8 cellular contexts compared by ENCODE assay signal in genomic region chr1:10398278-10398733, GRCh38. TPM values are rescaled to one million over a fixed set of nuclear protein-coding genes. Genes with fewer than 3 reads are reported as not detected.
A peak's percentile ranks its signal among the peaks of the same experiment; 100 is the strongest.
DNase-seq lines count a peak whose midpoint lies in the region; ATAC-seq and TF ChIP-seq lines count a peak whose summit lies in the region.

No MANE protein-coding gene starts in this region.

- H3K27ac Mint-ChIP-seq in activated naive CD8-positive, alpha-beta T cell treated with anti-CD3 and anti-CD28 coated beads for 36 hours = peak overlapping the region; percentile 49

- H3K27ac ChIP-seq in heart right ventricle = peak overlapping the region in 9 of 10 donors; percentile 39 to 97 (median 89)
- H3K27ac ChIP-seq in upper lobe of right lung = peak overlapping the region; percentile 71

- WGBS in heart right ventricle, 2 donors = 0 to 1% methylated on average over 34 of the region's 34 CpGs
- 1 to 4% methylated on average over 13 to 33 of the region's 34 CpGs for WGBS in lower leg skin, 2 donors

- H3K36me3 Mint-ChIP-seq in activated naive CD8-positive, alpha-beta T cell treated with anti-CD3 and anti-CD28 coated beads for 36 hours = peaks cover 16% of the 10 kb centered on the region

- H3K9me3 Mint-ChIP-seq in activated naive CD8-positive, alpha-beta T cell treated with anti-CD3 and anti-CD28 coated beads for 36 hours = peaks cover 5% of the 10 kb centered on the region

- H3K27me3 Mint-ChIP-seq in activated naive CD8-positive, alpha-beta T cell treated with anti-CD3 and anti-CD28 coated beads for 36 hours = no peaks in the 10 kb centered on the region

- H3K36me3 ChIP-seq in heart right ventricle (peaks cover 0 to 22% (median 5%) of the 10 kb centered on the region in 9 donors), upper lobe of right lung (peaks cover 7% of the 10 kb centered on the region)

- H3K4me1 ChIP-seq in heart right ventricle = peaks cover 3 to 42% (median 14%) of the 10 kb centered on the region in 9 donors
- peaks cover 16% of the 10 kb centered on the region for H3K4me1 ChIP-seq in upper lobe of right lung

- no peak for TF ChIP-seq CTCF in heart right ventricle (IDR thresholded peaks at IDR 0.05)
- TF ChIP-seq CTCF in lower leg skin (IDR thresholded peaks at IDR 0.05) = no peak
- no peak for TF ChIP-seq CTCF in upper lobe of right lung (IDR thresholded peaks at IDR 0.05)

- ATAC-seq in heart right ventricle = no peak
- no peak for ATAC-seq in upper lobe of right lung
- no peak for ATAC-seq in HG03378 (IDR thresholded peaks at IDR 0.05; ENCODE audit: unreplicated experiment)

- H3K4me3 Mint-ChIP-seq in activated naive CD8-positive, alpha-beta T cell treated with anti-CD3 and anti-CD28 coated beads for 36 hours = peak overlapping the region; percentile 86

- peak overlapping the region; percentile 39 to 99 (median 80) for H3K4me3 ChIP-seq in heart right ventricle
- H3K4me3 ChIP-seq in lower leg skin (ENCODE audit: low read depth, poor library complexity, severe bottlenecking) = peak overlapping the region; percentile 79
- peak overlapping the region; percentile 96 for H3K4me3 ChIP-seq in upper lobe of right lung

- DNase-seq in heart right ventricle (no peak), cardiac septum (ENCODE audit: low spot score) (no peak), lower leg skin (ENCODE audit: low spot score in 2 of 2) (no peak), upper lobe of right lung (no peak), inferior parietal cortex (ENCODE audit: extremely low spot score) (no peak), NCI-H187 treated with DMSO at 0.1 percent for 48 hours (lab: John Stamatoyannopoulos, UW) (no peak)
- DNase-seq in activated naive CD8-positive, alpha-beta T cell treated with anti-CD3 and anti-CD28 coated beads for 36 hours = no peak

- no peaks in the 10 kb centered on the region for H3K27me3 ChIP-seq in heart right ventricle
- H3K27me3 ChIP-seq in upper lobe of right lung = no peaks in the 10 kb centered on the region

- H3K4me1 Mint-ChIP-seq in activated naive CD8-positive, alpha-beta T cell treated with anti-CD3 and anti-CD28 coated beads for 36 hours = peaks cover 13% of the 10 kb centered on the region

- TF ChIP-seq POLR2A in lower leg skin (IDR thresholded peaks at IDR 0.05) = no peak

- intact Hi-C loops in heart right ventricle (cut with DNase I) (loop anchor here in 1 of 10 donors (2.0 kb wide), 2 partner anchors 22 to 76 kb away; partner anchors contain the start of gene PEX14), cardiac septum (cut with DNase I) (loop anchor here (2.0 kb wide), 1 partner anchor 32 kb away; the partner anchor contains the start of gene CENPS), lower leg skin (cut with DNase I; ENCODE audit: low total_unique reads) (no loop called here), upper lobe of right lung (cut with DNase I) (no loop called here)

- peaks cover 0 to 10% (median 0%) of the 10 kb centered on the region in 11 donors for H3K9me3 ChIP-seq in heart right ventricle
- no peaks in the 10 kb centered on the region for H3K9me3 ChIP-seq in upper lobe of right lung

RNA-seq across cellular contexts. Expression of gene PGD, which starts 0.6 kb away (rescaled TPM):
- 10 to 100 TPM; 28.3 to 60.9 (median 32.9) TPM for total RNA-seq in heart right ventricle
- 10 to 100 TPM; 14.3 to 28.0 TPM for polyA plus RNA-seq in heart right ventricle
- total RNA-seq in cardiac septum = 26.4 TPM
- 100 to 1,000 TPM; 135 TPM for total RNA-seq in activated naive CD8-positive, alpha-beta T cell treated with anti-CD3 and anti-CD28 coated beads for 36 hours
- total RNA-seq in lower leg skin = 10 to 100 TPM; 38.8 to 70.5 (median 53.2) TPM
- 166 TPM for total RNA-seq in upper lobe of right lung

RNA-seq across cellular contexts. Expression of gene CENPS, which starts 31.9 kb away (rescaled TPM):
- total RNA-seq in heart right ventricle = 10 to 100 TPM in 4 of 10 donors, 1 to 10 TPM in 6; 4.9 to 10.7 (median 9.4) TPM
- polyA plus RNA-seq in heart right ventricle = 1 to 10 TPM; 7.2 to 9.4 TPM
- 7.3 TPM for total RNA-seq in cardiac septum
- 10 to 100 TPM; 28.5 to 30.6 TPM for total RNA-seq in activated naive CD8-positive, alpha-beta T cell treated with anti-CD3 and anti-CD28 coated beads for 36 hours
- 1 to 10 TPM in 2 of 4 donors, under 1 TPM in 2; 0.42 to 1.8 (median 0.97) TPM for total RNA-seq in lower leg skin
- 10.2 TPM for total RNA-seq in upper lobe of right lung

RNA-seq across cellular contexts. Expression of gene CORT, which starts 51.5 kb away (rescaled TPM):
- total RNA-seq in heart right ventricle = under 1 TPM in 3 of 10 donors, not detected in 7; 0.25 to 0.52 (median 0.36) TPM
- polyA plus RNA-seq in heart right ventricle = under 1 TPM; 0.13 to 0.66 TPM
- not detected for total RNA-seq in cardiac septum
- not detected for total RNA-seq in activated naive CD8-positive, alpha-beta T cell treated with anti-CD3 and anti-CD28 coated beads for 36 hours
- total RNA-seq in lower leg skin = not detected
- total RNA-seq in upper lobe of right lung = not detected
